Comparison of ENCODE assay signal across 8 cellular contexts in genomic region chr17:73311428-73311780, GRCh38. TPM values are rescaled to one million over a fixed set of nuclear protein-coding genes. Genes with fewer than 3 reads are reported as not detected.
DNase-seq lines count a peak whose midpoint lies in the region; ATAC-seq and TF ChIP-seq lines count a peak whose summit lies in the region.

No MANE protein-coding gene starts in this region.

- H3K27me3 ChIP-seq in cardiac muscle cell = no peaks in the 10 kb centered on the region
- H3K27me3 ChIP-seq in sigmoid colon = no peaks in the 10 kb centered on the region

- H3K4me1 Mint-ChIP-seq in activated CD4-positive, alpha-beta T cell treated with anti-CD3 and anti-CD28 coated beads, Interleukin-2, amount 10 ng/mL, durations not matched to agents 7 days and 5 days = peaks cover 12% of the 10 kb centered on the region

- H3K36me3 Mint-ChIP-seq in activated CD4-positive, alpha-beta T cell treated with anti-CD3 and anti-CD28 coated beads, Interleukin-2, amount 10 ng/mL, durations not matched to agents 7 days and 5 days (ENCODE audit: low read depth) = no peaks in the 10 kb centered on the region

- H3K9me3 Mint-ChIP-seq in activated CD4-positive, alpha-beta T cell treated with anti-CD3 and anti-CD28 coated beads, Interleukin-2, amount 10 ng/mL, durations not matched to agents 7 days and 5 days = no peaks in the 10 kb centered on the region

- peaks cover 11% of the 10 kb centered on the region for H3K27me3 Mint-ChIP-seq in activated CD4-positive, alpha-beta T cell treated with anti-CD3 and anti-CD28 coated beads, Interleukin-2, amount 10 ng/mL, durations not matched to agents 7 days and 5 days

- no peaks in the 10 kb centered on the region for H3K36me3 ChIP-seq in cardiac muscle cell
- H3K36me3 ChIP-seq in sigmoid colon = no peaks in the 10 kb centered on the region

- ATAC-seq in HG02852 (IDR thresholded peaks at IDR 0.05; ENCODE audit: unreplicated experiment) = peak; percentile 19

- no peak for TF ChIP-seq POLR2A in sigmoid colon (IDR thresholded peaks at IDR 0.05)

- WGBS in sigmoid colon, 2 donors = 1% methylated on average over 38 of the region's 38 CpGs

- H3K27ac ChIP-seq in VCaP (peak overlapping the region; percentile 90), cardiac muscle cell (peak overlapping the region; percentile 83), sigmoid colon (peak overlapping the region; percentile 99 to 100 (median 100))

- peak overlapping the region; percentile 36 for H3K27ac Mint-ChIP-seq in activated CD4-positive, alpha-beta T cell treated with anti-CD3 and anti-CD28 coated beads, Interleukin-2, amount 10 ng/mL, durations not matched to agents 7 days and 5 days

- intact Hi-C loops in sigmoid colon (cut with DNase I) = loop anchor here (1.0 to 5.0 kb wide), 3 partner anchors 31 to 55 kb away; no protein-coding TSS in a partner anchor

- CTCF ChIA-PET in activated CD4-positive, alpha-beta T cell treated with anti-CD3 and anti-CD28 coated beads, Interleukin-2, amount 10 ng/mL, durations not matched to agents 7 days and 5 days (lab: Charles Lee) = interaction anchor here (0.7 to 1.2 kb wide), 7 partner anchors 8 to 754 kb away, joined by 3 to 6 read pairs (median 4); no protein-coding TSS in a partner anchor

- H3K4me3 ChIP-seq in cardiac muscle cell (peak overlapping the region; percentile 73), sigmoid colon (peak overlapping the region; percentile 91 to 100 (median 100))

- no peak for DNase-seq in activated CD4-positive, alpha-beta T cell treated with anti-CD3 and anti-CD28 coated beads, Interleukin-2, amount 10 ng/mL, durations not matched to agents 7 days and 5 days
- DNase-seq in activated CD4-positive, alpha-beta T cell treated with anti-CD3 and anti-CD28 coated beads for 48 hours = no peak
- DNase-seq in cardiac muscle cell (ENCODE audit: low read depth in 1 of 2, low spot score in 1 of 2) (no peak), sigmoid colon (peak; percentile 79), epidermal melanocyte (ENCODE audit: insufficient read length, low spot score) (no peak), activated gamma-delta T cell (lab: John Stamatoyannopoulos, UW) (no peak)

- POLR2A ChIA-PET in activated CD4-positive, alpha-beta T cell treated with anti-CD3 and anti-CD28 coated beads, Interleukin-2, amount 10 ng/mL, durations not matched to agents 7 days and 5 days (lab: Charles Lee) = no interaction called here

- peak overlapping the region; percentile 78 for H3K4me3 Mint-ChIP-seq in activated CD4-positive, alpha-beta T cell treated with anti-CD3 and anti-CD28 coated beads, Interleukin-2, amount 10 ng/mL, durations not matched to agents 7 days and 5 days

- H3K9me3 ChIP-seq in cardiac muscle cell (ENCODE audit: low read depth) (no peaks in the 10 kb centered on the region), sigmoid colon (no peaks in the 10 kb centered on the region)

- TF ChIP-seq EP300 in sigmoid colon (IDR thresholded peaks at IDR 0.05) = no peak

- H3K4me1 ChIP-seq in cardiac muscle cell (ENCODE audit: low read depth) = peaks cover 18% of the 10 kb centered on the region
- H3K4me1 ChIP-seq in sigmoid colon = peaks cover 0 to 45% (median 45%) of the 10 kb centered on the region in 4 donors

- no peak for TF ChIP-seq CTCF in VCaP (conservative IDR thresholded peaks at IDR 0.05)
- no peak for TF ChIP-seq CTCF in cardiac muscle cell (IDR thresholded peaks at IDR 0.05; ENCODE audit: low read depth, low read length)
- TF ChIP-seq CTCF in sigmoid colon (IDR thresholded peaks at IDR 0.05) = no peak

RNA-seq across cellular contexts. Expression of gene CDC42EP4, which starts 0.4 kb away (rescaled TPM):
- total RNA-seq in activated CD4-positive, alpha-beta T cell treated with anti-CD3 and anti-CD28 coated beads, Interleukin-2, amount 10 ng/mL, durations not matched to agents 7 days and 5 days = 1 to 10 TPM; 1.7 to 2.1 TPM
- 18.9 and 24.9 TPM in 2 replicates for total RNA-seq in cardiac muscle cell
- 17.9 and 24.4 TPM in 2 replicates for polyA plus RNA-seq in cardiac muscle cell
- 10 to 100 TPM; 68.1 to 87.6 (median 76.0) TPM for total RNA-seq in sigmoid colon
- polyA plus RNA-seq in sigmoid colon = 10 to 100 TPM; 44.0 to 57.3 (median 46.2) TPM

RNA-seq across cellular contexts. Expression of gene CPSF4L, which starts 49.7 kb away (rescaled TPM):
- not detected for total RNA-seq in activated CD4-positive, alpha-beta T cell treated with anti-CD3 and anti-CD28 coated beads, Interleukin-2, amount 10 ng/mL, durations not matched to agents 7 days and 5 days
- total RNA-seq in cardiac muscle cell (not detected in 2 replicates), sigmoid colon (not detected)
- polyA plus RNA-seq in cardiac muscle cell (not detected in 2 replicates), sigmoid colon (not detected)
